Comparison of ENCODE assay signal across 33 cellular contexts in genomic region chr2:71586471-71586870, GRCh38.
"Had no signal": no experiment of that assay in that cellular context is flagged by ENCODE, and none has a peak within 500 bp of the region (broad histone marks: within the 10 kb centered on the region; RNA-seq: fewer than 3 reads in every experiment).

No MANE protein-coding gene starts in this region.

- H3K27me3 ChIP-seq: cardiac muscle cell had no signal

- DNase-seq: activated CD4-positive, alpha-beta T cell treated with anti-CD3 and anti-CD28 coated beads, Interleukin-2, amount 10 ng/mL, durations not matched to agents 24 days and 14 days; activated CD4-positive, alpha-beta T cell treated with anti-CD3 and anti-CD28 coated beads, Interleukin-2, amount 50 U/mL, for 4 hours; activated CD8-positive, alpha-beta T cell treated with anti-CD3 and anti-CD28 coated beads for 36 hours; activated effector memory CD4-positive, alpha-beta T cell treated with anti-CD3 and anti-CD28 coated beads, Interleukin-2, amount 50 U/mL, for 16 hours; activated naive CD4-positive, alpha-beta T cell; activated naive CD4-positive, alpha-beta T cell treated with anti-CD3 and anti-CD28 coated beads, Interleukin-2, amount 50 U/mL, for 16 hours; activated naive CD8-positive, alpha-beta T cell treated with anti-CD3 and anti-CD28 coated beads for 36 hours; activated T-cell treated with anti-CD3 and anti-CD28 coated beads, Interleukin-2, amount 50 U/mL, for 1 hour; activated T-cell treated with anti-CD3 and anti-CD28 coated beads, Interleukin-2, amount 50 U/mL, for 72 hours; amniotic stem cell; aorta; Kasumi-1; KG1; MM.1S; MV-4-11; NCI-H1092; NCI-H1436 treated with DMSO at 0.1 percent for 48 hours; NCI-H1694 treated with DMSO at 0.1 percent for 48 hours; NCI-H2029; NCI-H345; NCI-H526; NCI-H748 treated with DMSO at 0.1 percent for 48 hours; NK-92 treated with Interleukin-12 subunit alpha and Interleukin-12 subunit beta, amount 100 ng/mL, for 24 hours; PC-9; Right ventricle myocardium superior; SW 1271; T-helper 1 cell; T-helper 2 cell; T-helper 9 cell had no signal

- H3K36me3 Mint-ChIP-seq: activated naive CD8-positive, alpha-beta T cell treated with anti-CD3 and anti-CD28 coated beads for 36 hours had no signal

- H3K9me3 Mint-ChIP-seq: activated CD4-positive, alpha-beta T cell treated with anti-CD3 and anti-CD28 coated beads, Interleukin-2, amount 10 ng/mL, durations not matched to agents 24 days and 14 days; activated CD8-positive, alpha-beta T cell treated with anti-CD3 and anti-CD28 coated beads for 36 hours; activated naive CD8-positive, alpha-beta T cell treated with anti-CD3 and anti-CD28 coated beads for 36 hours; activated T-cell treated with anti-CD3 and anti-CD28 coated beads, Interleukin-2, amount 50 U/mL, for 72 hours; activated T-helper 17 cell treated with anti-CD3 and anti-CD28 coated beads, Interleukin-2, amount 50 U/mL, for 72 hours had no signal

- ATAC-seq: activated CD8-positive, alpha-beta T cell treated with anti-CD3 and anti-CD28 coated beads for 36 hours; activated T-cell treated with anti-CD3 and anti-CD28 coated beads, Interleukin-2, amount 50 U/mL, for 72 hours; activated T-helper 17 cell treated with anti-CD3 and anti-CD28 coated beads, Interleukin-2, amount 50 U/mL, for 72 hours had no signal

- H3K4me3 ChIP-seq: cardiac muscle cell, PC-9 had no signal

- H3K27ac Mint-ChIP-seq: activated CD4-positive, alpha-beta T cell treated with anti-CD3 and anti-CD28 coated beads, Interleukin-2, amount 10 ng/mL, durations not matched to agents 24 days and 14 days; activated CD8-positive, alpha-beta T cell treated with anti-CD3 and anti-CD28 coated beads for 36 hours; activated naive CD8-positive, alpha-beta T cell treated with anti-CD3 and anti-CD28 coated beads for 36 hours; activated T-cell treated with anti-CD3 and anti-CD28 coated beads, Interleukin-2, amount 50 U/mL, for 72 hours; activated T-helper 17 cell treated with anti-CD3 and anti-CD28 coated beads, Interleukin-2, amount 50 U/mL, for 72 hours had no signal

- H3K27me3 Mint-ChIP-seq: activated CD4-positive, alpha-beta T cell treated with anti-CD3 and anti-CD28 coated beads, Interleukin-2, amount 10 ng/mL, durations not matched to agents 24 days and 14 days; activated CD8-positive, alpha-beta T cell treated with anti-CD3 and anti-CD28 coated beads for 36 hours; activated naive CD8-positive, alpha-beta T cell treated with anti-CD3 and anti-CD28 coated beads for 36 hours; activated T-helper 17 cell treated with anti-CD3 and anti-CD28 coated beads, Interleukin-2, amount 50 U/mL, for 72 hours had no signal

- H3K4me1 Mint-ChIP-seq: activated CD4-positive, alpha-beta T cell treated with anti-CD3 and anti-CD28 coated beads, Interleukin-2, amount 10 ng/mL, durations not matched to agents 24 days and 14 days; activated naive CD8-positive, alpha-beta T cell treated with anti-CD3 and anti-CD28 coated beads for 36 hours; activated T-helper 17 cell treated with anti-CD3 and anti-CD28 coated beads, Interleukin-2, amount 50 U/mL, for 72 hours had no signal

- H3K27ac ChIP-seq: cardiac muscle cell, PC-9, RWPE1, VCaP had no signal

- H3K4me3 Mint-ChIP-seq: activated CD4-positive, alpha-beta T cell treated with anti-CD3 and anti-CD28 coated beads, Interleukin-2, amount 10 ng/mL, durations not matched to agents 24 days and 14 days; activated CD8-positive, alpha-beta T cell treated with anti-CD3 and anti-CD28 coated beads for 36 hours; activated naive CD8-positive, alpha-beta T cell treated with anti-CD3 and anti-CD28 coated beads for 36 hours; activated T-cell treated with anti-CD3 and anti-CD28 coated beads, Interleukin-2, amount 50 U/mL, for 72 hours; activated T-helper 17 cell treated with anti-CD3 and anti-CD28 coated beads, Interleukin-2, amount 50 U/mL, for 72 hours had no signal
